In genomic region chr11:6656936-6657335, GRCh38 we compare ENCODE assay signal across 1 cellular context.
TF ChIP-seq lines count a peak whose summit lies in the region.

No MANE protein-coding gene starts in this region.

TF ChIP-seq in WTC11, 78 proteins besides CTCF, POLR2A, EP300 and RAD21 (continued from another document):
- TF ChIP-seq ZNF512 (CRISPR knock-in tag; IDR thresholded peaks at IDR 0.05; ENCODE audit: borderline replicate concordance) = no peak
